Comparison of ENCODE assay signal across 2 cellular contexts in genomic region chr9:101005248-101005647, GRCh38.
A peak's percentile ranks its signal among the peaks of the same experiment; 100 is the strongest.
TF ChIP-seq lines count a peak whose summit lies in the region.

No MANE protein-coding gene starts in this region.

TF ChIP-seq in HepG2, 621 proteins besides CTCF, POLR2A, EP300 and RAD21:
- TF ChIP-seq MAX (IDR thresholded peaks at IDR 0.05), result no peak
- no peak for TF ChIP-seq SNAI1 (CRISPR knock-in tag; IDR thresholded peaks at IDR 0.05; ENCODE audit: borderline replicate concordance)
- TF ChIP-seq ZNF496 (CRISPR knock-in tag; IDR thresholded peaks at IDR 0.05; ENCODE audit: insufficient replicate concordance), result no peak
- TF ChIP-seq KDM5A (IDR thresholded peaks at IDR 0.05; ENCODE audit: borderline replicate concordance, low read length), result no peak
- TF ChIP-seq TSC22D2 (CRISPR knock-in tag; IDR thresholded peaks at IDR 0.05; ENCODE audit: borderline replicate concordance), result no peak
- peak; percentile 81 to 95 for TF ChIP-seq MAFK (conservative IDR thresholded peaks at IDR 0.05 in 1 of 2, IDR thresholded peaks at IDR 0.05 in 1 of 2; ENCODE audit: low read length in 2 of 2)
- TF ChIP-seq IRX3 (CRISPR knock-in tag; IDR thresholded peaks at IDR 0.05; ENCODE audit: borderline replicate concordance, low read depth), result no peak
- TF ChIP-seq ZNF605 (CRISPR knock-in tag; IDR thresholded peaks at IDR 0.05), result no peak
- TF ChIP-seq MAFF (IDR thresholded peaks at IDR 0.05; ENCODE audit: low read depth, low read length), result peak; percentile 88
- no peak for TF ChIP-seq DR1 (CRISPR knock-in tag; IDR thresholded peaks at IDR 0.05)
- no peak for TF ChIP-seq KIAA2018 (CRISPR knock-in tag; IDR thresholded peaks at IDR 0.05; ENCODE audit: borderline replicate concordance)
- TF ChIP-seq ZFX (CRISPR knock-in tag; IDR thresholded peaks at IDR 0.05; ENCODE audit: low read depth), result no peak
TF ChIP-seq in HepG2: peak in this region for 2.

TF ChIP-seq in H1, 55 proteins besides CTCF, POLR2A, EP300 and RAD21:
- TF ChIP-seq HDAC2 (IDR thresholded peaks at IDR 0.05; ENCODE audit: borderline replicate concordance in 1 of 2, low read depth in 2 of 2, low read length in 2 of 2) (no peak), TCF12 (IDR thresholded peaks at IDR 0.05; ENCODE audit: low read depth, low read length) (no peak), MAFK (IDR thresholded peaks at IDR 0.05; ENCODE audit: low read depth, low read length) (peak; percentile 68; the same call in 1 of the 2 replicates), CHD7 (IDR thresholded peaks at IDR 0.05; ENCODE audit: insufficient replicate concordance, low read length) (no peak)
TF ChIP-seq in H1: peak in this region for 1.
